Comparison of ENCODE assay signal across 1 cellular context in genomic region chr11:118216621-118217526, GRCh38.
TF ChIP-seq lines count a peak whose summit lies in the region.

No MANE protein-coding gene starts in this region.

TF ChIP-seq in HepG2, 621 proteins besides CTCF, POLR2A, EP300 and RAD21:
- TF ChIP-seq SMAD3 (CRISPR knock-in tag; IDR thresholded peaks at IDR 0.05) (no peak), ZGPAT (CRISPR knock-in tag; IDR thresholded peaks at IDR 0.05) (no peak), PHF21A (CRISPR knock-in tag; IDR thresholded peaks at IDR 0.05) (no peak), BATF2 (CRISPR knock-in tag; IDR thresholded peaks at IDR 0.05) (no peak), ATF1 (CRISPR knock-in tag; IDR thresholded peaks at IDR 0.05) (no peak), SKI (IDR thresholded peaks at IDR 0.05; ENCODE audit: partially characterized antibody) (no peak), SYNCRIP (IDR thresholded peaks at IDR 0.05; ENCODE audit: insufficient read depth, low read depth, low read length) (no peak), ZNF891 (CRISPR knock-in tag; IDR thresholded peaks at IDR 0.05) (no peak), KLF16 (CRISPR knock-in tag; IDR thresholded peaks at IDR 0.05) (no peak), ZNF616 (CRISPR knock-in tag; IDR thresholded peaks at IDR 0.05; ENCODE audit: low read depth) (no peak), KLF9 (CRISPR knock-in tag; IDR thresholded peaks at IDR 0.05; ENCODE audit: low read depth) (no peak), EZH2 (conservative IDR thresholded peaks at IDR 0.05; ENCODE audit: low read depth, low read length) (no peak), ADNP (CRISPR knock-in tag; IDR thresholded peaks at IDR 0.05) (no peak), ZNF672 (CRISPR knock-in tag; IDR thresholded peaks at IDR 0.05) (no peak), ZNF775 (CRISPR knock-in tag; IDR thresholded peaks at IDR 0.05; ENCODE audit: borderline replicate concordance) (no peak), RARA (CRISPR knock-in tag; IDR thresholded peaks at IDR 0.05) (no peak), ZNF510 (CRISPR knock-in tag; IDR thresholded peaks at IDR 0.05; ENCODE audit: low read depth) (no peak), ZFP90 (CRISPR knock-in tag; IDR thresholded peaks at IDR 0.05; ENCODE audit: borderline replicate concordance) (no peak)
- TF ChIP-seq, protein P1, sequence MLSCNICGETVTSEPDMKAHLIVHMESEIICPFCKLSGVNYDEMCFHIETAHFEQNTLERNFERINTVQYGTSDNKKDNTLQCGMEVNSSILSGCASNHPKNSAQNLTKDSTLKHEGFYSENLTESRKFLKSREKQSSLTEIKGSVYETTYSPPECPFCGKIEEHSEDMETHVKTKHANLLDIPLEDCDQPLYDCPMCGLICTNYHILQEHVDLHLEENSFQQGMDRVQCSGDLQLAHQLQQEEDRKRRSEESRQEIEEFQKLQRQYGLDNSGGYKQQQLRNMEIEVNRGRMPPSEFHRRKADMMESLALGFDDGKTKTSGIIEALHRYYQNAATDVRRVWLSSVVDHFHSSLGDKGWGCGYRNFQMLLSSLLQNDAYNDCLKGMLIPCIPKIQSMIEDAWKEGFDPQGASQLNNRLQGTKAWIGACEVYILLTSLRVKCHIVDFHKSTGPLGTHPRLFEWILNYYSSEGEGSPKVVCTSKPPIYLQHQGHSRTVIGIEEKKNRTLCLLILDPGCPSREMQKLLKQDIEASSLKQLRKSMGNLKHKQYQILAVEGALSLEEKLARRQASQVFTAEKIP (CRISPR knock-in tag; IDR thresholded peaks at IDR 0.05; ENCODE audit: borderline replicate concordance), result no peak
- TF ChIP-seq, protein P2, sequence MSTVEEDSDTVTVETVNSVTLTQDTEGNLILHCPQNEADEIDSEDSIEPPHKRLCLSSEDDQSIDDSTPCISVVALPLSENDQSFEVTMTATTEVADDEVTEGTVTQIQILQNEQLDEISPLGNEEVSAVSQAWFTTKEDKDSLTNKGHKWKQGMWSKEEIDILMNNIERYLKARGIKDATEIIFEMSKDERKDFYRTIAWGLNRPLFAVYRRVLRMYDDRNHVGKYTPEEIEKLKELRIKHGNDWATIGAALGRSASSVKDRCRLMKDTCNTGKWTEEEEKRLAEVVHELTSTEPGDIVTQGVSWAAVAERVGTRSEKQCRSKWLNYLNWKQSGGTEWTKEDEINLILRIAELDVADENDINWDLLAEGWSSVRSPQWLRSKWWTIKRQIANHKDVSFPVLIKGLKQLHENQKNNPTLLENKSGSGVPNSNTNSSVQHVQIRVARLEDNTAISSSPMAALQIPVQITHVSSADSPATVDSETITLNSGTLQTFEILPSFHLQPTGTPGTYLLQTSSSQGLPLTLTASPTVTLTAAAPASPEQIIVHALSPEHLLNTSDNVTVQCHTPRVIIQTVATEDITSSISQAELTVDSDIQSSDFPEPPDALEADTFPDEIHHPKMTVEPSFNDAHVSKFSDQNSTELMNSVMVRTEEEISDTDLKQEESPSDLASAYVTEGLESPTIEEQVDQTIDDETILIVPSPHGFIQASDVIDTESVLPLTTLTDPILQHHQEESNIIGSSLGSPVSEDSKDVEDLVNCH (CRISPR knock-in tag; IDR thresholded peaks at IDR 0.05), result no peak
